In genomic region chr6:142822383-142822782, GRCh38 we compare ENCODE assay signal across 10 cellular contexts.
DNase-seq lines count a peak whose midpoint lies in the region; ATAC-seq, FAIRE-seq and TF ChIP-seq lines count a peak whose summit lies in the region.
"Had no signal": no experiment of that assay in that cellular context is flagged by ENCODE, and none has a peak within 500 bp of the region (broad histone marks: within the 10 kb centered on the region; RNA-seq: fewer than 3 reads in every experiment).

No MANE protein-coding gene starts in this region.

- no peak for TF ChIP-seq CTCF in CD4-positive, alpha-beta T cell (IDR thresholded peaks at IDR 0.05)
- no peak for TF ChIP-seq CTCF in activated B cell treated with CpG ODN at 0.5 μM for 24 hours (IDR thresholded peaks at IDR 0.05)
- no peak for TF ChIP-seq CTCF in H9 (conservative IDR thresholded peaks at IDR 0.05)

- no peak overlapping the region for H4K91ac ChIP-seq in H9 (ENCODE audit: insufficient read length, low read depth, low read length)

- no CpG with 5 or more reads among the region's 1 CpG for WGBS in H9 (ENCODE audit: extremely low coverage, insufficient read length, low lambda C conversion rate)

- H3K27ac ChIP-seq in CD4-positive, alpha-beta T cell (ENCODE audit: low read depth, low read length): peak overlapping the region; percentile 51
- H3K27ac ChIP-seq in H9 (ENCODE audit: insufficient read length, low read depth, low read length): no peak overlapping the region
- H3K27ac ChIP-seq: epithelial cell of prostate had no signal

- no peaks in the 10 kb centered on the region for H3K23me2 ChIP-seq in H9 (ENCODE audit: insufficient read length, low read depth, low read length, poor library complexity, severe bottlenecking)

- no peaks in the 10 kb centered on the region for H4K20me1 ChIP-seq in H9 (ENCODE audit: control insufficient read depth, insufficient read depth, insufficient read length)

- H3K27me3 Mint-ChIP-seq in CD4-positive, alpha-beta T cell: no peaks in the 10 kb centered on the region
- H3K27me3 Mint-ChIP-seq in activated B cell treated with CpG ODN at 0.5 μM for 24 hours (no peaks in the 10 kb centered on the region), H9 (ENCODE audit: low read depth) (no peaks in the 10 kb centered on the region)

- no peak overlapping the region for H2BK15ac ChIP-seq in H9 (ENCODE audit: low read depth, low read length)

- no peak overlapping the region for H3K4me2 ChIP-seq in H9 (ENCODE audit: insufficient read depth, insufficient read length, low read length)

- CTCF ChIA-PET in CD4-positive, alpha-beta T cell (lab: Charles Lee): interaction anchor here (1.0 kb wide), 1 partner anchor 72 kb away, joined by 3 read pairs; no protein-coding TSS in a partner anchor
- CTCF ChIA-PET in activated B cell treated with CpG ODN at 0.5 μM for 24 hours (lab: Charles Lee): no interaction called here

- no peak overlapping the region for H2BK20ac ChIP-seq in H9 (ENCODE audit: low read depth, low read length, poor library complexity, severe bottlenecking)

- peak; percentile 47 for ATAC-seq in CD4-positive, alpha-beta T cell (ENCODE audit: poor library complexity)
- ATAC-seq in GM19035 (IDR thresholded peaks at IDR 0.05; ENCODE audit: unreplicated experiment) (peak; percentile 70), HG02943 (IDR thresholded peaks at IDR 0.05; ENCODE audit: low read depth, unreplicated experiment) (peak; percentile 76), activated B cell treated with CpG ODN at 0.5 μM for 24 hours (ENCODE audit: low read depth) (peak; percentile 52), Right ventricle myocardium superior (ENCODE audit: poor library complexity) (no peak)

- no peak overlapping the region for H4K8ac ChIP-seq in H9 (replicated peaks; ENCODE audit: insufficient read length, low read depth, low read length)

- H3T11ph ChIP-seq in H9 (ENCODE audit: low read length): no peak overlapping the region

- peaks cover 78% of the 10 kb centered on the region for H3K4me1 Mint-ChIP-seq in CD4-positive, alpha-beta T cell (ENCODE audit: low read depth)
- H3K4me1 Mint-ChIP-seq in activated B cell treated with CpG ODN at 0.5 μM for 24 hours (peaks cover 64% of the 10 kb centered on the region), H9 (peaks cover 15 to 20% of the 10 kb centered on the region in 2 experiments)

- POLR2A ChIA-PET in CD4-positive, alpha-beta T cell (lab: Charles Lee): interaction anchor here (0.6 to 1.0 kb wide), 3 partner anchors 21 to 106 kb away, joined by 3 read pairs; no protein-coding TSS in a partner anchor
- POLR2A ChIA-PET in activated B cell treated with CpG ODN at 0.5 μM for 24 hours (lab: Charles Lee): no interaction called here

- no peak for FAIRE-seq in HTR-8/SVneo (lab: Jason Lieb, UNC)

- DNase-seq in CD4-positive, alpha-beta T cell: no peak
- no peak for DNase-seq in activated B cell treated with CpG ODN at 0.5 μM for 24 hours
- no peak for DNase-seq in H9
- DNase-seq in Right ventricle myocardium superior: no peak
- no peak for DNase-seq in HTR-8/SVneo (ENCODE audit: insufficient read length, low spot score)
- no peak for DNase-seq in HPDE6-E6E7 (ENCODE audit: extremely low spot score)
- DNase-seq: NCI-H510A had no signal

- H3K4me1 ChIP-seq in H9 (ENCODE audit: insufficient read depth, low read length): 0 out of 2 replicates have a peak, but pooled peaks cover 4% of the 10 kb centered on the region

- peaks cover 36% of the 10 kb centered on the region for H3K36me3 Mint-ChIP-seq in CD4-positive, alpha-beta T cell (ENCODE audit: low read depth)
- H3K36me3 Mint-ChIP-seq in activated B cell treated with CpG ODN at 0.5 μM for 24 hours (ENCODE audit: low read depth) (peaks cover 25% of the 10 kb centered on the region), H9 (ENCODE audit: insufficient read depth in 1 of 3, low read depth in 3 of 3) (no peaks in the 10 kb centered on the region)

- intact Hi-C loops in CD4-positive, alpha-beta T cell (cut with DNase I, micrococcal nuclease): loop anchor here (2.0 to 5.0 kb wide), 2 partner anchors 14 to 35 kb away; no protein-coding TSS in a partner anchor
- intact Hi-C loops in activated B cell treated with CpG ODN at 0.5 μM for 24 hours (cut with micrococcal nuclease) (loop anchor here (1.0 to 5.0 kb wide), 4 partner anchors 20 to 75 kb away; no protein-coding TSS in a partner anchor), Right ventricle myocardium superior (cut with DNase I) (no loop called here)

- H2AK5ac ChIP-seq in H9 (ENCODE audit: insufficient read length, low read length): no peak overlapping the region

- no peaks in the 10 kb centered on the region for H3K9me3 Mint-ChIP-seq in CD4-positive, alpha-beta T cell
- H3K9me3 Mint-ChIP-seq in activated B cell treated with CpG ODN at 0.5 μM for 24 hours (no peaks in the 10 kb centered on the region), H9 (no peaks in the 10 kb centered on the region; a peak in 1 of 5 replicates)

- no peak overlapping the region for H3K4ac ChIP-seq in H9 (ENCODE audit: low read depth, low read length)

- H3K27ac Mint-ChIP-seq in CD4-positive, alpha-beta T cell: peak overlapping the region; percentile 82
- H3K27ac Mint-ChIP-seq in activated B cell treated with CpG ODN at 0.5 μM for 24 hours (peak overlapping the region; percentile 76), H9 (0 out of 7 replicates have a peak overlapping the region, but pooled peaks of 1 of the 3 experiments have one; percentile 83)

- no peak overlapping the region for H3K14ac ChIP-seq in H9 (ENCODE audit: insufficient read depth, low read length)

- H3K9ac ChIP-seq in H9 (ENCODE audit: extremely low read depth, insufficient read length, low read length): no peak overlapping the region

- H2AFZ ChIP-seq in H9 (ENCODE audit: low read length): no peak overlapping the region

- H3K23ac ChIP-seq in H9 (ENCODE audit: insufficient read length, low read depth, low read length): no peak overlapping the region

- no peak overlapping the region for H3K56ac ChIP-seq in H9 (ENCODE audit: insufficient read length, low read depth, low read length)

- H3K18ac ChIP-seq in H9 (ENCODE audit: insufficient read length, low read depth, low read length): no peak overlapping the region

- H3K79me1 ChIP-seq in H9 (ENCODE audit: insufficient read depth, low read depth, low read length, poor library complexity, severe bottlenecking): no peaks in the 10 kb centered on the region

- H3K79me2 ChIP-seq in H9 (ENCODE audit: insufficient read depth, low read length): no peaks in the 10 kb centered on the region

- H2BK12ac ChIP-seq in H9 (ENCODE audit: insufficient read length, low read depth, low read length): no peak overlapping the region

- H2BK120ac ChIP-seq in H9 (ENCODE audit: low read depth, low read length, poor library complexity, severe bottlenecking): no peak overlapping the region

- no peaks in the 10 kb centered on the region for H3K9me3 ChIP-seq in CD4-positive, alpha-beta T cell (ENCODE audit: control insufficient read depth, low read length)
- no peaks in the 10 kb centered on the region for H3K9me3 ChIP-seq in H9 (ENCODE audit: control insufficient read depth, low read depth, low read length)

- H3K27me3 ChIP-seq in CD4-positive, alpha-beta T cell (ENCODE audit: control insufficient read depth, insufficient read depth, low read length): no peaks in the 10 kb centered on the region
- no peaks in the 10 kb centered on the region for H3K27me3 ChIP-seq in H9 (ENCODE audit: insufficient read depth, low read length)

- H4K5ac ChIP-seq in H9 (ENCODE audit: insufficient read length, low read depth, low read length): no peak overlapping the region

- H2BK5ac ChIP-seq in H9 (ENCODE audit: insufficient read length, low read length): no peak overlapping the region

- H3K4me3 Mint-ChIP-seq in CD4-positive, alpha-beta T cell: peak overlapping the region; percentile 17
- H3K4me3 Mint-ChIP-seq in activated B cell treated with CpG ODN at 0.5 μM for 24 hours: no peak overlapping the region
- no peak overlapping the region for H3K4me3 Mint-ChIP-seq in H9
